9 cellular contexts compared by ENCODE assay signal in genomic region chr9:16325966-16326365, GRCh38.
"Had no signal": no experiment of that assay in that cellular context is flagged by ENCODE, and none has a peak within 500 bp of the region (broad histone marks: within the 10 kb centered on the region; RNA-seq: fewer than 3 reads in every experiment).

No MANE protein-coding gene starts in this region.

- H3K4me3 ChIP-seq: GM23248, HAP-1 had no signal

- H3K4me3 Mint-ChIP-seq: HFFc6, IgD-negative memory B cell had no signal

- H3K9me3 Mint-ChIP-seq: HFFc6 had no signal

- H3K9me3 ChIP-seq: HAP-1 had no signal

- H3K36me3 Mint-ChIP-seq: IgD-negative memory B cell had no signal

- H3K27me3 Mint-ChIP-seq: IgD-negative memory B cell had no signal

- H3K27ac Mint-ChIP-seq: HFFc6, IgD-negative memory B cell had no signal

- H2AFZ ChIP-seq: GM23248 had no signal

- H3K4me1 Mint-ChIP-seq: IgD-negative memory B cell had no signal

- H3K27ac ChIP-seq: GM23248, HL-60 had no signal

- H3K36me3 ChIP-seq: HAP-1 had no signal

- DNase-seq: GM23248, GOT3, H7, HFFc6 had no signal

- H3K9ac ChIP-seq: GM23248 had no signal

- ATAC-seq: HCT116, HepG2 had no signal

- H3K4me1 ChIP-seq: HAP-1 had no signal
